24 cellular contexts compared by ENCODE assay signal in genomic region chr6:149220882-149221773, GRCh38.
"Had no signal": no experiment of that assay in that cellular context is flagged by ENCODE, and none has a peak within 500 bp of the region (broad histone marks: within the 10 kb centered on the region; RNA-seq: fewer than 3 reads in every experiment).

No MANE protein-coding gene starts in this region.

- H3K27me3 Mint-ChIP-seq: activated B cell treated with CpG ODN at 0.5 μM for 24 hours; activated CD4-positive, alpha-beta memory T cell treated with anti-CD3 and anti-CD28 coated beads for 36 hours; activated naive CD8-positive, alpha-beta T cell treated with anti-CD3 and anti-CD28 coated beads, Interleukin-2, amount 10 ng/mL, durations not matched to agents 7 days and 5 days; dendritic cell treated with granulocyte-macrophage colony-stimulating factor and Interleukin-4, amounts not matched to agents 40 ng/mL and 50 ng/mL, for 4 days; effector memory CD8-positive, alpha-beta T cell; stimulated activated naive CD8-positive, alpha-beta T cell treated with anti-CD3 and anti-CD28 coated beads, Interleukin-15, Interleukin-2, amounts not matched to agents 100 ng/mL and 50 ng/mL, for 24 hours; T-cell had no signal

- H3K27ac ChIP-seq: epithelial cell of prostate, lower lobe of right lung, right atrium auricular region, tibial nerve, vagina had no signal

- H3K4me3 Mint-ChIP-seq: activated B cell treated with CpG ODN at 0.5 μM for 24 hours; activated CD4-positive, alpha-beta memory T cell treated with anti-CD3 and anti-CD28 coated beads for 36 hours; activated naive CD8-positive, alpha-beta T cell treated with anti-CD3 and anti-CD28 coated beads, Interleukin-2, amount 10 ng/mL, durations not matched to agents 7 days and 5 days; dendritic cell treated with granulocyte-macrophage colony-stimulating factor and Interleukin-4, amounts not matched to agents 40 ng/mL and 50 ng/mL, for 4 days; effector memory CD8-positive, alpha-beta T cell; natural killer cell; stimulated activated naive CD8-positive, alpha-beta T cell treated with anti-CD3 and anti-CD28 coated beads, Interleukin-15, Interleukin-2, amounts not matched to agents 100 ng/mL and 50 ng/mL, for 24 hours; T-cell had no signal

- H3K4me1 Mint-ChIP-seq: activated B cell treated with CpG ODN at 0.5 μM for 24 hours, natural killer cell had no signal

- H3K9me3 Mint-ChIP-seq: activated B cell treated with CpG ODN at 0.5 μM for 24 hours; activated CD4-positive, alpha-beta memory T cell treated with anti-CD3 and anti-CD28 coated beads for 36 hours; dendritic cell treated with granulocyte-macrophage colony-stimulating factor and Interleukin-4, amounts not matched to agents 40 ng/mL and 50 ng/mL, for 4 days; effector memory CD8-positive, alpha-beta T cell; natural killer cell; stimulated activated naive CD8-positive, alpha-beta T cell treated with anti-CD3 and anti-CD28 coated beads, Interleukin-15, Interleukin-2, amounts not matched to agents 100 ng/mL and 50 ng/mL, for 24 hours had no signal

- H3K9me3 ChIP-seq: lower lobe of right lung, right atrium auricular region, tibial nerve, vagina had no signal

- H3K27me3 ChIP-seq: right atrium auricular region, tibial nerve, vagina had no signal

- H3K36me3 Mint-ChIP-seq: activated CD4-positive, alpha-beta memory T cell treated with anti-CD3 and anti-CD28 coated beads for 36 hours; natural killer cell had no signal

- H3K4me3 ChIP-seq: lower lobe of right lung, right atrium auricular region, tibial nerve, vagina had no signal

- DNase-seq: activated B cell treated with CpG ODN at 0.5 μM for 24 hours; activated CD4-positive, alpha-beta memory T cell treated with anti-CD3 and anti-CD28 coated beads for 36 hours; activated CD4-positive, alpha-beta T cell treated with anti-CD3 and anti-CD28 coated beads for 4 hours; activated naive CD4-positive, alpha-beta T cell treated with Interleukin-2 at 50 U/mL for 16 hours; activated naive CD8-positive, alpha-beta T cell treated with anti-CD3 and anti-CD28 coated beads, Interleukin-2, amount 10 ng/mL, durations not matched to agents 7 days and 5 days; activated T-cell treated with anti-CD3 and anti-CD28 coated beads for 4 hours; amygdala; effector memory CD8-positive, alpha-beta T cell; foreskin fibroblast; glutamatergic neuron; hypothalamus; islet precursor cell; left colon; lower lobe of right lung; natural killer cell; T-cell; T-helper 9 cell had no signal

- H3K4me1 ChIP-seq: lower lobe of right lung, vagina had no signal

- H3K36me3 ChIP-seq: lower lobe of right lung, right atrium auricular region, tibial nerve, vagina had no signal

- ATAC-seq: effector memory CD8-positive, alpha-beta T cell; left colon; lower lobe of right lung; natural killer cell; T-cell had no signal

- H3K27ac Mint-ChIP-seq: activated B cell treated with CpG ODN at 0.5 μM for 24 hours; activated CD4-positive, alpha-beta memory T cell treated with anti-CD3 and anti-CD28 coated beads for 36 hours; activated naive CD8-positive, alpha-beta T cell treated with anti-CD3 and anti-CD28 coated beads, Interleukin-2, amount 10 ng/mL, durations not matched to agents 7 days and 5 days; dendritic cell treated with granulocyte-macrophage colony-stimulating factor and Interleukin-4, amounts not matched to agents 40 ng/mL and 50 ng/mL, for 4 days; natural killer cell; progenitor cell of endocrine pancreas; stimulated activated naive CD8-positive, alpha-beta T cell treated with anti-CD3 and anti-CD28 coated beads, Interleukin-15, Interleukin-2, amounts not matched to agents 100 ng/mL and 50 ng/mL, for 24 hours had no signal
